In the genomic region with DNA sequence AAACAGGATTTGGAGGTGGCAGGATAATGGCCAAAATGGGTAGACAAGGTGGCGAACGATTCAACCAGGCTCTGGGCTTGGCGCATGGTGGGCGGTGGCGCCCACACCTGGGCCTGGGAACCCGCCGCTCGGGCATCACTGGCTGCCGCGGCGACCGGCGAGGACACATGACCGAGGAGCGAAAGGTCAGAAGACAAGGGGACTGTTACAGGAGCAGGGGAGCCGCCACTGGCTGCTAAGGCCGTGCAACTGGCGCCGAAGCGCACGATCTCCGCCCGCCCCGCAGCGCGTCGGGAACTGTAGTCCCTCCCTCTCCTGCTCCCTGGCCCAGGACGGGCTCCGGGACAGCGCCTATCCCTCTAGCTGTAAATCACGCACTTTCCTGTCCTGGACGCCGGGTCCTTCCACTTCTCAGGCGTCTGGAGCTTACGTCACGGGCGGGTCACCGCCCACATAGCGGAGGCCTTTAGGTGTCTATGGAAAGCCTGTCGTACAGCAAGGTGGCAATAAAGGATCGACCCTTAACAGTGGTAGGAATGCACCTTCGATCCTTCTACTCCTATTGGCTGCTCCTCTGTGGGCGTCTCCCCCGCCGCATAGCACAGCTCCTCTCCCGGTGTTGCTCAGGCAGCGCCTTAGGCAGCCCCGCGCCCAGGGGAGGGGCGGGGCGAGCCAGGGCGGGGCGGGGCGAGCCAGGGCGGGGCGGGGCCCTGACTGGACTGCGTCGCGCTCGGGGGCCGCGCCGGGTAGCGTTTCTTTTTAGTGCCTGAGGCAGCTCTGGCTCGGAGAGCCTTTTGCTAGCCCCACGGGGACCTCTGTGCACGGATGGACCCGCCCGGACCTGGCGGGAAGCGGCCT, we compare ENCODE assay signal across 8 cellular contexts. TPM values are rescaled to one million over a fixed set of nuclear protein-coding genes. Genes with fewer than 3 reads are reported as not detected.
DNase-seq lines count a peak whose midpoint lies in the region; ATAC-seq and TF ChIP-seq lines count a peak whose summit lies in the region.

A gene with protein sequence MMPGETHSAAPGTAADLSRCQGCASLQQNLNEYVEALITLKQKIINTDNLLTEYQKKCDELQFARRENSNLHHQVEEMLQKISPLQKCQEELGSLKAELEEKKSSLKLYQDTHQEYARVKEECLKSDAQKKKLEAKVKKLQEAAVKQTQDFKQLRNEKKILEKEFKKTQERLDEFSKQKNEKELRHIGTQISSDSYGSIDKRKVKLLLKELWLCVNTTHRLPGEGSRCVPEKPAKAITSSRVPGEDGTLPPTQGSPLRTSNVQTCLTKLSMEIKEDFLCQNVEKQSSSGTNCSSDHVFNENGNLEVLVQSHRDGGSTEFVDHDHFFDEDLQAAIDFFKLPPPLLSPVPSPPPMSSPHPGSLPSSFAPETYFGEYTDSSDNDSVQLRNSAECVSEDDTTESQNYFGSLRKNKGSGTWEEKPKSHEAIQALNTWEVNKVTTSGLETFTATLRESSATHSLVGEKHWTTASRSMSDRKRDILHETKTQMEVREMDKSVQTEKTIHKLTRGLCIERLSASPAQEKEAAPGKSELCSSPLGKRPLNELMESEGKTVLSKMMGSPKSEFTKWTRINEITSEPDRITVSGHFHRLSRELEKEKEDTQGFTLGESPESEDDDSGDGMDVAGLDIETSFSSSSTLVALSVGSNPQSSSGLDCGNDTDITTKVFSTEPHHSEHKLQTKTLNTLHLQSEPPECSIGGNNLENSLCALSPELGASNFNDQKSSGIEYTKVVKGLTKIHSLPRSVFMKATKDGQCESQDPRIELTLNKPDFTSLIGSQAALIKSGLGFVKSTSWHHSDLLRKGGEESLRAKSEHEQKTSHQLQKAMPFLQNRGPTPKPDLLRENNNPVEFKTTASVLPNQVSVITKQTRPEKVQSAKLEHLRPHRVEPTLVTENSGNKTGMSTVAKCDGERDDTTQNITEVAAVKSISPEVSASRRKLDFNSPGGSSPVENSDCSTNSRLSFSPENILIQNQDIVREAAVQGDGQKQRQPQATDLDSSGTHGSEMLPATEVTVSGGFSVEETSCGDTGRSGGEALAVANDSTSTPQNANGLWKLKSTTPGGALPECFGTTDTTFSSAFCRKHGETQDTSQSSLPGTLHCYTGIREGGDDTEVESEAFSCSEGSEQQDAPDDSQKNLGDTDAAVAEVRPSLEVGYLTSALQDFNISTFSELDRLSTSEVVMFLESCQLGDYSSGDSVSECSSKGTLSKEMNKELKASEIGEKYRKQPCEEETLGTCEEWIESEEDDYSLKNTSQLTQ (N-terminal part only) (plus strand): TSS at position 717 of the 858 bp plus-strand sequence. CDS start 239 bp downstream, outside the sequence.

- H3K27me3 Mint-ChIP-seq in T-helper 17 cell: no peaks in the 10 kb centered on the region

- H3K4me3 ChIP-seq in left ventricle myocardium inferior (peak within 1 kb of the TSS; percentile 94), prostate gland (peak within 1 kb of the TSS; percentile 96 to 98), urinary bladder (ENCODE audit: low read depth, low read length) (peak within 1 kb of the TSS; percentile 100)

- ATAC-seq in HG02885 (IDR thresholded peaks at IDR 0.05; ENCODE audit: poor library complexity, unreplicated experiment) (peak; percentile 80), T-helper 17 cell (peak; percentile 88)

- intact Hi-C loops in left ventricle myocardium inferior (cut with micrococcal nuclease): no loop called here
- intact Hi-C loops in prostate gland (cut with DNase I): loop anchor here (5.0 kb wide), 1 partner anchor 1210 kb away; a partner anchor contains a TSS

- H3K27me3 ChIP-seq in left ventricle myocardium inferior (ENCODE audit: low read depth) (no peaks in the 10 kb centered on the region), prostate gland (replicated peaks; ENCODE audit: insufficient read depth) (no peaks in the 10 kb centered on the region)

- H3K27ac ChIP-seq in left ventricle myocardium inferior (replicated peaks) (peak within 1 kb of the TSS; percentile 98), prostate gland (peak within 1 kb of the TSS; percentile 96 to 98), urinary bladder (ENCODE audit: low read depth) (peak within 1 kb of the TSS; percentile 97)

- DNase-seq in NCI-H1694 treated with DMSO at 0.1 percent for 48 hours (lab: John Stamatoyannopoulos, UW): peak; percentile 98
- DNase-seq in T-helper 17 cell: peak; percentile 86 to 92 (median 89)
- peak; percentile 89 to 99 (median 96) for DNase-seq in amygdala (lab: John Stamatoyannopoulos, UW)
- DNase-seq in left ventricle myocardium inferior: peak; percentile 97
- peak; percentile 97 for DNase-seq in prostate gland (ENCODE audit: low spot score)

- H3K27ac Mint-ChIP-seq in T-helper 17 cell: no peak within 1 kb of the TSS

- H3K4me1 ChIP-seq in left ventricle myocardium inferior: peaks cover 59% of the 10 kb centered on the region
- peaks cover 5% of the 10 kb centered on the region for H3K4me1 ChIP-seq in prostate gland (replicated peaks)
- H3K4me1 ChIP-seq in urinary bladder (ENCODE audit: insufficient read depth): peaks cover 7% of the 10 kb centered on the region

- TF ChIP-seq POLR2A in GM15510 (IDR thresholded peaks at IDR 0.05; ENCODE audit: borderline replicate concordance, extremely low read depth, insufficient read length) (peak; percentile 70), prostate gland (IDR thresholded peaks at IDR 0.05) (peak; percentile 68)

- H3K9me3 ChIP-seq in T-helper 17 cell (ENCODE audit: control insufficient read depth, low read length, poor library complexity, severe bottlenecking) (no peaks in the 10 kb centered on the region), left ventricle myocardium inferior (replicated peaks) (no peaks in the 10 kb centered on the region), prostate gland (no peaks in the 10 kb centered on the region)

- no peaks in the 10 kb centered on the region for H3K36me3 Mint-ChIP-seq in T-helper 17 cell (ENCODE audit: low read depth)

- under 1% methylated on average over 49 of the region's 71 CpGs for WGBS in prostate gland
- WGBS in urinary bladder: under 1% methylated on average over 71 of the region's 71 CpGs

- H3K4me3 Mint-ChIP-seq in T-helper 17 cell: no peak within 1 kb of the TSS

- H3K36me3 ChIP-seq in left ventricle myocardium inferior: no peaks in the 10 kb centered on the region
- H3K36me3 ChIP-seq in prostate gland: no peaks in the 10 kb centered on the region
- no peaks in the 10 kb centered on the region for H3K36me3 ChIP-seq in urinary bladder (ENCODE audit: insufficient read depth)

- H3K4me1 Mint-ChIP-seq in T-helper 17 cell: peaks cover 22% of the 10 kb centered on the region

- no peak for TF ChIP-seq CTCF in left ventricle myocardium inferior (IDR thresholded peaks at IDR 0.05; ENCODE audit: borderline replicate concordance)
- no peak for TF ChIP-seq CTCF in prostate gland (IDR thresholded peaks at IDR 0.05)

RNA-seq across cellular contexts. Expression of the gene that starts here (rescaled TPM):
- total RNA-seq in T-helper 17 cell: 10 to 100 TPM; 28.9 to 36.3 TPM
- 17.5 TPM for total RNA-seq in left ventricle myocardium inferior
- 10 to 100 TPM; 21.0 to 25.9 TPM for total RNA-seq in prostate gland
- 50.2 TPM for total RNA-seq in urinary bladder
- 12.6 TPM for polyA plus RNA-seq in urinary bladder

Comparison
In these comparisons a context has a peak if more than half of its experiments do, and no peak if none do; other contexts are left out.
1. Peak in every context shown above with its lines: DNase-seq, ATAC-seq, H3K4me3 ChIP-seq and H3K27ac ChIP-seq.